ENCODE assay signal across 9 cellular contexts in the genomic region with DNA sequence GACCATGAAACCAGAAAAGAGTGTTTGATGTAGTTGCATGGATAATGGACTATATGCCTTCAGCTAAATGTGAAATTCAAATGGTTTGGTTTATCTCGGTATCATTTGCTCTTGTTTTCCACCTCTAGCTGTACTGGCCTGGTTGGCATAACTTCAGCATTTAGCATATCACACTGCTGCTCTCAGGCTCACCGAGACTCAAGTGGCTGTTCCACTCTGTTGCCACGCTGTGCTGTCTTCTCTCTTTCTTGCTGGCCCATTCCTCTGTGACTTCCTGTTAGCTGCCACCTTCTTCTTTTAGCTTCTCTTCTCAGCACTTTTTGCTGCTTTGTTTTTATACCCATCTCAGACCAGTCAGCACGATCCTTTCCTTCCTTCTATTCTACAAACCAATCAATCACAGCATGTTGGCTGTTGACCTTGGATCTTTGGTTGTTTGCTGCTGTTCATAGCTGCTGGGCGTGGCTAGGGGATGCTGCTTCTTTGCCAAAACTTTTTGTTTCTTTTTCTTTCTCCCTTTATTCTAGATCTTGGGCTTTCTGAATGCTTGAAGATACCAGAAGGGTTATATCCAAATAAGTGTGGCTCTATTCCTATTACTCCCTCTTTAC. TPM values are rescaled to one million over a fixed set of nuclear protein-coding genes. Genes with fewer than 3 reads are reported as not detected.
DNase-seq lines count a peak whose midpoint lies in the region; ATAC-seq and TF ChIP-seq lines count a peak whose summit lies in the region.
"Had no signal": no experiment of that assay in that cellular context is flagged by ENCODE, and none has a peak within 500 bp of the region (broad histone marks: within the 10 kb centered on the region; RNA-seq: fewer than 3 reads in every experiment).

No MANE protein-coding gene starts in this region.

- intact Hi-C loops in activated CD4-positive, alpha-beta T cell treated with anti-CD3 and anti-CD28 coated beads for 36 hours (cut with DNase I, micrococcal nuclease): no loop called here
- intact Hi-C loops in upper lobe of right lung (cut with DNase I): no loop called here

- CTCF ChIA-PET in activated CD4-positive, alpha-beta T cell treated with anti-CD3 and anti-CD28 coated beads for 36 hours (lab: Charles Lee): interaction anchor here (1.0 to 2.0 kb wide), 7 partner anchors 9 to 32 kb away, joined by 3 to 5 read pairs (median 3); no protein-coding TSS in a partner anchor
- CTCF ChIA-PET in T-cell (lab: Charles Lee): interaction anchor here (1.0 to 1.6 kb wide), 2 partner anchors 9 to 23 kb away, joined by 3 read pairs; no protein-coding TSS in a partner anchor

- TF ChIP-seq CTCF in upper lobe of right lung (IDR thresholded peaks at IDR 0.05): no peak

- no peaks in the 10 kb centered on the region for H3K36me3 ChIP-seq in mucosa of rectum (ENCODE audit: control insufficient read depth in 2 of 2, insufficient read depth in 2 of 2, low read length in 2 of 2)
- H3K36me3 ChIP-seq in upper lobe of right lung: no peaks in the 10 kb centered on the region

- H3K4me1 ChIP-seq in mucosa of rectum (ENCODE audit: control insufficient read depth in 2 of 2, insufficient read depth in 2 of 2, low read length in 2 of 2) (peaks cover 5 to 7% of the 10 kb centered on the region in 2 donors), upper lobe of right lung (no peaks in the 10 kb centered on the region)

- H3K27ac Mint-ChIP-seq in activated CD4-positive, alpha-beta T cell treated with anti-CD3 and anti-CD28 coated beads for 36 hours: peak overlapping the region; percentile 58
- H3K27ac Mint-ChIP-seq in T-cell: peak overlapping the region; percentile 59 to 78

- peaks cover 16% of the 10 kb centered on the region for H3K36me3 Mint-ChIP-seq in activated CD4-positive, alpha-beta T cell treated with anti-CD3 and anti-CD28 coated beads for 36 hours (ENCODE audit: low read depth)
- H3K36me3 Mint-ChIP-seq in T-cell: peaks cover 17% of the 10 kb centered on the region

- H3K27me3 Mint-ChIP-seq in activated CD4-positive, alpha-beta T cell treated with anti-CD3 and anti-CD28 coated beads for 36 hours: no peaks in the 10 kb centered on the region
- H3K27me3 Mint-ChIP-seq in T-cell: peaks cover 0 to 8% of the 10 kb centered on the region in 2 donors

- peak overlapping the region in 1 of 2 donors; percentile 39 for H3K4me3 ChIP-seq in mucosa of rectum (ENCODE audit: low read length in 2 of 2)
- no peak overlapping the region for H3K4me3 ChIP-seq in upper lobe of right lung

- H3K27me3 ChIP-seq in mucosa of rectum (ENCODE audit: control insufficient read depth in 2 of 2, insufficient read depth in 2 of 2, low read length in 2 of 2) (no peaks in the 10 kb centered on the region), upper lobe of right lung (no peaks in the 10 kb centered on the region)

- DNase-seq in activated CD4-positive, alpha-beta T cell treated with anti-CD3 and anti-CD28 coated beads for 36 hours: no peak
- DNase-seq in activated CD4-positive, alpha-beta T cell treated with anti-CD3 and anti-CD28 coated beads for 4 hours: no peak
- no peak for DNase-seq in T-cell
- no peak for DNase-seq in ureter (ENCODE audit: low spot score)
- no peak for DNase-seq in upper lobe of right lung
- DNase-seq in NOMO-1 (lab: John Stamatoyannopoulos, UW; ENCODE audit: unreplicated experiment in 2 of 2): no peak
- DNase-seq: NCI-H2171 had no signal

- no peaks in the 10 kb centered on the region for H3K9me3 ChIP-seq in mucosa of rectum (ENCODE audit: control insufficient read depth in 2 of 2, low read length in 2 of 2)
- no peaks in the 10 kb centered on the region for H3K9me3 ChIP-seq in upper lobe of right lung

- POLR2A ChIA-PET in activated CD4-positive, alpha-beta T cell treated with anti-CD3 and anti-CD28 coated beads for 36 hours (lab: Charles Lee): interaction anchor here (0.6 kb wide), 2 partner anchors 20 to 46 kb away, joined by 4 read pairs; no protein-coding TSS in a partner anchor
- POLR2A ChIA-PET in T-cell (lab: Charles Lee): interaction anchor here in 1 of 2 donors (1.0 kb wide), 1 partner anchor 20 kb away, joined by 3 read pairs; no protein-coding TSS in a partner anchor

- peaks cover 26% of the 10 kb centered on the region for H3K4me1 Mint-ChIP-seq in activated CD4-positive, alpha-beta T cell treated with anti-CD3 and anti-CD28 coated beads for 36 hours
- H3K4me1 Mint-ChIP-seq in T-cell: peaks cover 22 to 44% (median 33%) of the 10 kb centered on the region in 3 donors

- H3K27ac ChIP-seq in mucosa of rectum (ENCODE audit: low read depth in 2 of 2, low read length in 2 of 2) (peak overlapping the region; percentile 5 to 33), upper lobe of right lung (no peak overlapping the region)

- no peaks in the 10 kb centered on the region for H3K9me3 Mint-ChIP-seq in activated CD4-positive, alpha-beta T cell treated with anti-CD3 and anti-CD28 coated beads for 36 hours (ENCODE audit: low read depth)
- H3K9me3 Mint-ChIP-seq in T-cell: no peaks in the 10 kb centered on the region

- H3K4me3 Mint-ChIP-seq in activated CD4-positive, alpha-beta T cell treated with anti-CD3 and anti-CD28 coated beads for 36 hours: no peak overlapping the region
- H3K4me3 Mint-ChIP-seq in T-cell: peak overlapping the region in 2 of 3 donors; percentile 3 to 18

- no peak overlapping the region for H3K9ac ChIP-seq in mucosa of rectum (ENCODE audit: low read depth in 1 of 2, low read length in 2 of 2)

- no peak for ATAC-seq in activated CD4-positive, alpha-beta T cell treated with anti-CD3 and anti-CD28 coated beads for 36 hours
- ATAC-seq in GM21576 (IDR thresholded peaks at IDR 0.05; ENCODE audit: unreplicated experiment) (peak; percentile 85), T-cell (replicated peaks in 1 of 4) (peak in 3 of 4 experiments; percentile 58 to 75 (median 65)), upper lobe of right lung (no peak)

RNA-seq across cellular contexts. Expression of gene INTS6L, which starts 24.0 kb away (rescaled TPM):
- 10 to 100 TPM; 24.1 to 26.0 TPM for total RNA-seq in activated CD4-positive, alpha-beta T cell treated with anti-CD3 and anti-CD28 coated beads for 36 hours
- total RNA-seq in T-cell (10 to 100 TPM; 28.6 to 41.8 (median 30.4) TPM), ureter (19.8 TPM), upper lobe of right lung (7.4 TPM)

Comparison
In these comparisons a context has a peak if more than half of its experiments do, and no peak if none do; other contexts are left out.
1. ATAC-seq: peak in GM21576 (single experiment) and T-cell (3 of 4); none in activated CD4-positive, alpha-beta T cell treated with anti-CD3 and anti-CD28 coated beads for 36 hours (single experiment) and upper lobe of right lung (single experiment).